In the genomic region with DNA sequence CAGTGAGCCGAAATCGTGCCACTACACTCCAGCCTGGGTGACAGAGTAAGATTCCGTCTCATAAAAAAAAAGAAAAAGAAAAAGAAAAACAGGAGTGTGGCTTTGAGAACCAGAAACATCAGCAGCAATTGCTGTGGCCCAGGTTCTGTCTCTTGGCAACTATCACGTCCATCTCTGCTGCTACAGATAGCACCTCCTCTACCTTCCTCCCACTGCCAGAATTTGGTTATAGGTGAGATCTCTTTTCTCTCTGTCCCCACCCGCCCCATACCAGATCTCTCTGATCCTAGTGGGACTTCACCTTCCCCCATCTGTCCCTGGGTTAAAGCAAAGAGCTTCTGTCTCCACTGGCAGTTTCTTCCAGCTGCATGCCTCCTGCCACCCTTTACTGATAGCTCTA, we compare ENCODE assay signal across 19 cellular contexts. TPM values are rescaled to one million over a fixed set of nuclear protein-coding genes. Genes with fewer than 3 reads are reported as not detected.
DNase-seq lines count a peak whose midpoint lies in the region; ATAC-seq and TF ChIP-seq lines count a peak whose summit lies in the region.
"Had no signal": no experiment of that assay in that cellular context is flagged by ENCODE, and none has a peak within 500 bp of the region (broad histone marks: within the 10 kb centered on the region; RNA-seq: fewer than 3 reads in every experiment).

No MANE protein-coding gene starts in this region.

- H3K79me2 ChIP-seq in SK-N-SH (ENCODE audit: insufficient read depth), result peaks cover 15% of the 10 kb centered on the region

- H4K91ac ChIP-seq in IMR-90 (ENCODE audit: insufficient read depth, low read depth, low read length), result no peak overlapping the region

- dilution Hi-C loops in IMR-90 (cut with HindIII; ENCODE audit: low sequenced_read_pairs, unreplicated experiment), result no loop called here

- H3K9ac ChIP-seq in SK-N-SH (no peak overlapping the region), IMR-90 (ENCODE audit: low read depth, low read length) (no peak overlapping the region)

- no peak overlapping the region for H2AK9ac ChIP-seq in IMR-90 (replicated peaks; ENCODE audit: low read depth, low read length, poor library complexity)

- no peak overlapping the region for H3K4ac ChIP-seq in IMR-90 (ENCODE audit: low read depth, low read length)

- no peak overlapping the region for H3K14ac ChIP-seq in IMR-90 (replicated peaks; ENCODE audit: low read depth, low read length)

- H3K36me3 ChIP-seq in SK-N-SH (replicated peaks in 1 of 2; ENCODE audit: control insufficient read depth in 1 of 2, insufficient read depth in 2 of 2, low read length in 1 of 2) (peaks cover 10 to 13% of the 10 kb centered on the region in 2 experiments), IMR-90 (ENCODE audit: control insufficient read depth, insufficient read depth, low read length) (peaks cover 18% of the 10 kb centered on the region)
- no peaks in the 10 kb centered on the region for H3K36me3 ChIP-seq in naive thymus-derived CD4-positive, alpha-beta T cell (ENCODE audit: control insufficient read depth in 2 of 3, insufficient read depth in 3 of 3, low read length in 3 of 3)
- H3K36me3 ChIP-seq: BE2C had no signal

- H4K8ac ChIP-seq in IMR-90 (ENCODE audit: low read depth in 2 of 2, low read length in 2 of 2), result no peak overlapping the region

- peaks cover 16% of the 10 kb centered on the region for H4K20me1 ChIP-seq in SK-N-SH (ENCODE audit: insufficient read depth)
- peaks cover 28% of the 10 kb centered on the region for H4K20me1 ChIP-seq in IMR-90 (ENCODE audit: insufficient read depth, low read length)

- DNase-seq in SK-N-SH, result no peak
- no peak for DNase-seq in IMR-90
- DNase-seq in naive thymus-derived CD4-positive, alpha-beta T cell, result no peak
- DNase-seq in HUDEP-2 (lab: John Stamatoyannopoulos, UW; ENCODE audit: unreplicated experiment in 76 of 76), result no peak
- DNase-seq: BE2C, HCEC 1CT, KG1, NCI-H1436, NCI-H2029 treated with DMSO at 0.1 percent for 48 hours, NCI-H2171 treated with DMSO at 0.1 percent for 48 hours, NCI-H446 treated with DMSO at 0.1 percent for 48 hours had no signal

- no peak overlapping the region for H3K18ac ChIP-seq in IMR-90 (ENCODE audit: low read depth, low read length)

- H3K4me1 ChIP-seq in SK-N-SH (ENCODE audit: control insufficient read depth in 1 of 2, insufficient read depth in 2 of 2, low read depth in 1 of 2, low read length in 1 of 2), result peaks cover 6 to 13% of the 10 kb centered on the region in 2 experiments; a peak in 2 of 4 replicates
- H3K4me1 ChIP-seq in IMR-90 (ENCODE audit: control insufficient read depth, insufficient read depth, low read length), result peaks cover 9% of the 10 kb centered on the region; the same call in 1 of the 2 replicates
- H3K4me1 ChIP-seq in naive thymus-derived CD4-positive, alpha-beta T cell (ENCODE audit: control insufficient read depth in 2 of 2, insufficient read depth in 2 of 2, low read length in 2 of 2), result peaks cover 7 to 9% of the 10 kb centered on the region in 2 donors
- H3K4me1 ChIP-seq: BE2C had no signal

- H2BK120ac ChIP-seq in IMR-90 (ENCODE audit: low read depth, low read length), result no peak overlapping the region

- no peak overlapping the region for H3K23ac ChIP-seq in IMR-90 (ENCODE audit: low read depth, low read length)

- no peak overlapping the region for H4K5ac ChIP-seq in IMR-90 (ENCODE audit: low read depth, low read length)

- CTCF ChIA-PET in SK-N-SH (lab: Yijun Ruan, JAX) (interaction anchor here (1.1 to 1.4 kb wide), 3 partner anchors 9 to 38 kb away, joined by 3 to 6 read pairs (median 4); no protein-coding TSS in a partner anchor), IMR-90 (lab: Yijun Ruan, JAX) (interaction anchor here (0.6 kb wide), 1 partner anchor 16 kb away, joined by 4 read pairs; no protein-coding TSS in a partner anchor)
- CTCF ChIA-PET in naive thymus-derived CD4-positive, alpha-beta T cell (lab: Charles Lee), result no interaction called here

- H3K9me3 ChIP-seq in SK-N-SH (no peaks in the 10 kb centered on the region), IMR-90 (ENCODE audit: control insufficient read depth, insufficient read depth, low read length) (no peaks in the 10 kb centered on the region)
- no peaks in the 10 kb centered on the region for H3K9me3 ChIP-seq in naive thymus-derived CD4-positive, alpha-beta T cell (ENCODE audit: control insufficient read depth in 2 of 3, low read length in 3 of 3)
- H3K9me3 ChIP-seq: BE2C had no signal

- no peaks in the 10 kb centered on the region for H3K4me1 Mint-ChIP-seq in activated T-helper 17 cell treated with anti-CD3 and anti-CD28 coated beads, Interleukin-2, amount 50 U/mL, for 72 hours
- H3K4me1 Mint-ChIP-seq in naive thymus-derived CD4-positive, alpha-beta T cell, result peaks cover 9 to 21% (median 14%) of the 10 kb centered on the region in 7 donors

- H2AFZ ChIP-seq in SK-N-SH (ENCODE audit: low read depth), result no peak overlapping the region
- no peak overlapping the region for H2AFZ ChIP-seq in IMR-90 (replicated peaks; ENCODE audit: low read length, poor library complexity)

- H3K4me3 ChIP-seq in SK-N-SH (ENCODE audit: low read depth in 2 of 2, low read length in 1 of 2) (no peak overlapping the region), IMR-90 (ENCODE audit: insufficient read depth, low read depth, low read length) (no peak overlapping the region)
- H3K4me3 ChIP-seq in naive thymus-derived CD4-positive, alpha-beta T cell (ENCODE audit: low read length), result no peak overlapping the region

- no peak overlapping the region for H2AK5ac ChIP-seq in IMR-90 (ENCODE audit: low read depth, low read length)

- TF ChIP-seq CTCF in SK-N-SH (IDR thresholded peaks at IDR 0.05) (no peak), IMR-90 (conservative IDR thresholded peaks at IDR 0.05; ENCODE audit: low read depth, low read length) (no peak)

- 91% methylated on average over 5 of the region's 5 CpGs for WGBS in SK-N-SH (ENCODE audit: low lambda C conversion rate)
- WGBS in IMR-90 (ENCODE audit: extremely low coverage in 2 of 2, insufficient read length in 1 of 2), 2 experiments, result no CpG with 5 or more reads among the region's 5 CpGs

- POLR2A ChIA-PET in SK-N-SH (lab: Yijun Ruan, JAX) (no interaction called here), IMR-90 (lab: Charles Lee; ENCODE audit: unreplicated experiment) (no interaction called here)
- POLR2A ChIA-PET in naive thymus-derived CD4-positive, alpha-beta T cell (lab: Charles Lee), result no interaction called here

- no peak overlapping the region for H2BK5ac ChIP-seq in IMR-90 (ENCODE audit: low read depth, low read length, poor library complexity, severe bottlenecking)

- TSS peak; percentile 6 for BruUV-seq in IMR-90 (replicated peaks; lab: Mats Ljungman, UMichigan)

- no peak overlapping the region for H2BK15ac ChIP-seq in IMR-90 (ENCODE audit: low read depth, low read length)

- peaks cover 0 to 25% of the 10 kb centered on the region in 2 experiments; a peak in 2 of 4 replicates for H3K79me1 ChIP-seq in IMR-90 (ENCODE audit: low read depth in 1 of 2, low read length in 2 of 2)

- ATAC-seq in SK-N-SH treated with all-trans-retinoic acid at 6 μM for 48 hours, result no peak
- ATAC-seq in IMR-90 (ENCODE audit: low read depth), result no peak
- no peak for ATAC-seq in activated T-helper 17 cell treated with anti-CD3 and anti-CD28 coated beads, Interleukin-2, amount 50 U/mL, for 72 hours (replicated peaks)
- ATAC-seq in naive thymus-derived CD4-positive, alpha-beta T cell, result peak; percentile 68
- no peak for ATAC-seq in HG03565 (IDR thresholded peaks at IDR 0.05; ENCODE audit: unreplicated experiment)
- ATAC-seq in HG02884 (IDR thresholded peaks at IDR 0.05; ENCODE audit: unreplicated experiment), result no peak
- ATAC-seq: Right ventricle myocardium inferior had no signal

- H3K56ac ChIP-seq in IMR-90 (ENCODE audit: extremely low read depth, insufficient read depth, low read length), result no peak overlapping the region

- no peaks in the 10 kb centered on the region for H3K9me2 ChIP-seq in SK-N-SH

- no peaks in the 10 kb centered on the region for H3K27me3 Mint-ChIP-seq in activated T-helper 17 cell treated with anti-CD3 and anti-CD28 coated beads, Interleukin-2, amount 50 U/mL, for 72 hours
- H3K27me3 Mint-ChIP-seq in naive thymus-derived CD4-positive, alpha-beta T cell, result peaks cover 12 to 47% (median 21%) of the 10 kb centered on the region in 5 donors

- intact Hi-C loops in IMR-90 (cut with micrococcal nuclease), result no loop called here
- intact Hi-C loops in naive thymus-derived CD4-positive, alpha-beta T cell (cut with micrococcal nuclease), result no loop called here

- no peak overlapping the region for H2BK20ac ChIP-seq in IMR-90 (ENCODE audit: low read depth, low read length)

- H3K27me3 ChIP-seq in SK-N-SH (ENCODE audit: insufficient read depth) (no peaks in the 10 kb centered on the region), IMR-90 (ENCODE audit: control insufficient read depth, insufficient read depth, low read length) (no peaks in the 10 kb centered on the region)
- H3K27me3 ChIP-seq in naive thymus-derived CD4-positive, alpha-beta T cell (ENCODE audit: control insufficient read depth in 2 of 2, insufficient read depth in 2 of 2, low read length in 2 of 2), result no peaks in the 10 kb centered on the region
- H3K27me3 ChIP-seq: BE2C had no signal

- H3K27ac ChIP-seq in SK-N-SH (ENCODE audit: low read depth in 2 of 2, low read length in 1 of 2) (no peak overlapping the region), IMR-90 (ENCODE audit: insufficient read depth, low read length) (no peak overlapping the region)
- no peak overlapping the region for H3K27ac ChIP-seq in naive thymus-derived CD4-positive, alpha-beta T cell (ENCODE audit: low read depth, low read length)
- H3K27ac ChIP-seq: 22Rv1 had no signal

- TF ChIP-seq POLR2A in IMR-90 (IDR thresholded peaks at IDR 0.05; ENCODE audit: low read depth, low read length), result no peak

- TF ChIP-seq RAD21 in SK-N-SH (IDR thresholded peaks at IDR 0.05; ENCODE audit: low read length), result no peak
- TF ChIP-seq RAD21 in IMR-90 (IDR thresholded peaks at IDR 0.05; ENCODE audit: low read length), result no peak

- peaks cover 8% of the 10 kb centered on the region for H3K36me3 Mint-ChIP-seq in activated T-helper 17 cell treated with anti-CD3 and anti-CD28 coated beads, Interleukin-2, amount 50 U/mL, for 72 hours (ENCODE audit: low read depth)
- H3K36me3 Mint-ChIP-seq in naive thymus-derived CD4-positive, alpha-beta T cell, result peaks cover 0 to 8% (median 0%) of the 10 kb centered on the region in 5 donors

- no peak for TF ChIP-seq EP300 in SK-N-SH (IDR thresholded peaks at IDR 0.05; ENCODE audit: borderline replicate concordance in 1 of 2, low read depth in 1 of 2, low read length in 1 of 2)

- peak overlapping the region; percentile 54 for H3K27ac Mint-ChIP-seq in activated T-helper 17 cell treated with anti-CD3 and anti-CD28 coated beads, Interleukin-2, amount 50 U/mL, for 72 hours
- no peak overlapping the region for H3K27ac Mint-ChIP-seq in naive thymus-derived CD4-positive, alpha-beta T cell

- in situ Hi-C loops in IMR-90 (cut with MboI; ENCODE audit: low sequenced_read_pairs), result loop anchor here (25.0 kb wide), 1 partner anchor 330 kb away; a partner anchor contains a TSS

- H3K9me3 Mint-ChIP-seq in activated T-helper 17 cell treated with anti-CD3 and anti-CD28 coated beads, Interleukin-2, amount 50 U/mL, for 72 hours, result no peaks in the 10 kb centered on the region
- H3K9me3 Mint-ChIP-seq in naive thymus-derived CD4-positive, alpha-beta T cell, result no peaks in the 10 kb centered on the region

- H3K4me2 ChIP-seq in SK-N-SH (no peak overlapping the region), IMR-90 (ENCODE audit: low read depth, low read length) (no peak overlapping the region)

- peaks cover 17% of the 10 kb centered on the region for H3F3A ChIP-seq in SK-N-SH (replicated peaks; ENCODE audit: insufficient read depth)

- H3K4me3 Mint-ChIP-seq in activated T-helper 17 cell treated with anti-CD3 and anti-CD28 coated beads, Interleukin-2, amount 50 U/mL, for 72 hours, result no peak overlapping the region
- H3K4me3 Mint-ChIP-seq in naive thymus-derived CD4-positive, alpha-beta T cell, result no peak overlapping the region

- peaks cover 10% of the 10 kb centered on the region for H3K9me1 ChIP-seq in IMR-90 (ENCODE audit: insufficient read depth, low read length)

RNA-seq across cellular contexts. Expression of a gene that starts 3.1 kb away (rescaled TPM):
- polyA plus RNA-seq in SK-N-SH (2012; rRNA removed), result 1.3 and 1.9 TPM in 2 replicates
- polyA plus RNA-seq in SK-N-SH (2012; cell fraction: cytosol; rRNA removed), result 1.7 and 1.9 TPM in 2 replicates
- 1.4 and 2.0 TPM in 2 replicates for polyA plus RNA-seq in SK-N-SH (2012; cell fraction: nucleus; rRNA removed)
- 0.72 and 0.83 TPM in 2 replicates for total RNA-seq in IMR-90 (2012; rRNA removed)
- polyA plus RNA-seq in IMR-90 (2012; rRNA removed), result 0.67 and 1.2 TPM in 2 replicates
- 0.49 and 0.75 TPM in 2 replicates for polyA plus RNA-seq in IMR-90 (2012; cell fraction: cytosol; rRNA removed)
- 0.75 and 2.1 TPM in 2 replicates for polyA plus RNA-seq in IMR-90 (2012; cell fraction: nucleus; rRNA removed; ENCODE audit: low replicate concordance)
- 1 to 10 TPM in 1 of 2 donors, under 1 TPM in 1; 0.26 to 1.1 TPM for total RNA-seq in activated T-helper 17 cell treated with anti-CD3 and anti-CD28 coated beads, Interleukin-2, amount 50 U/mL, for 72 hours
- total RNA-seq in naive thymus-derived CD4-positive, alpha-beta T cell, result under 1 TPM in 4 of 5 experiments, not detected in 1; 0.05 to 0.49 (median 0.08) TPM
- polyA plus RNA-seq in naive thymus-derived CD4-positive, alpha-beta T cell, result not detected

RNA-seq across cellular contexts. Expression of a gene that starts 17.4 kb away (rescaled TPM):
- polyA plus RNA-seq in SK-N-SH (2012; rRNA removed), result 7.2 and 9.3 TPM in 2 replicates
- 2.4 and 4.3 TPM in 2 replicates for polyA plus RNA-seq in SK-N-SH (2012; cell fraction: cytosol; rRNA removed)
- polyA plus RNA-seq in SK-N-SH (2012; cell fraction: nucleus; rRNA removed), result 30.4 and 32.0 TPM in 2 replicates
- total RNA-seq in IMR-90 (2012; rRNA removed), result 3.0 and 3.9 TPM in 2 replicates
- 8.4 and 10.4 TPM in 2 replicates for polyA plus RNA-seq in IMR-90 (2012; rRNA removed)
- 4.5 and 7.7 TPM in 2 replicates for polyA plus RNA-seq in IMR-90 (2012; cell fraction: cytosol; rRNA removed)
- 21.3 and 52.6 TPM in 2 replicates for polyA plus RNA-seq in IMR-90 (2012; cell fraction: nucleus; rRNA removed; ENCODE audit: low replicate concordance)
- total RNA-seq in activated T-helper 17 cell treated with anti-CD3 and anti-CD28 coated beads, Interleukin-2, amount 50 U/mL, for 72 hours, result 10 to 100 TPM; 13.2 to 20.2 TPM
- total RNA-seq in naive thymus-derived CD4-positive, alpha-beta T cell, result 10 to 100 TPM; 30.7 to 55.1 (median 38.3) TPM
- 10 to 100 TPM in 1 of 2 donors, 1 to 10 TPM in 1; 9.8 to 25.5 TPM for polyA plus RNA-seq in naive thymus-derived CD4-positive, alpha-beta T cell

RNA-seq across cellular contexts. Expression of a gene that starts 22.4 kb away (rescaled TPM):
- polyA plus RNA-seq in SK-N-SH (2012; rRNA removed) (123 and 149 TPM in 2 replicates), IMR-90 (2012; rRNA removed) (160 and 167 TPM in 2 replicates)
- polyA plus RNA-seq in SK-N-SH (2012; cell fraction: cytosol; rRNA removed), result 54.5 and 84.1 TPM in 2 replicates
- polyA plus RNA-seq in SK-N-SH (2012; cell fraction: nucleus; rRNA removed), result 251 and 315 TPM in 2 replicates
- total RNA-seq in IMR-90 (2012; rRNA removed), result 113 and 141 TPM in 2 replicates
- polyA plus RNA-seq in IMR-90 (2012; cell fraction: cytosol; rRNA removed), result 63.5 and 106 TPM in 2 replicates
- polyA plus RNA-seq in IMR-90 (2012; cell fraction: nucleus; rRNA removed; ENCODE audit: low replicate concordance), result 249 and 303 TPM in 2 replicates
- 100 to 1,000 TPM; 353 to 426 TPM for total RNA-seq in activated T-helper 17 cell treated with anti-CD3 and anti-CD28 coated beads, Interleukin-2, amount 50 U/mL, for 72 hours
- 100 to 1,000 TPM; 388 to 554 (median 460) TPM for total RNA-seq in naive thymus-derived CD4-positive, alpha-beta T cell
- 100 to 1,000 TPM; 167 to 272 TPM for polyA plus RNA-seq in naive thymus-derived CD4-positive, alpha-beta T cell

RNA-seq across cellular contexts. Expression of a gene that starts 35.6 kb away (rescaled TPM):
- polyA plus RNA-seq in SK-N-SH (2012; rRNA removed) (0.16 and 0.26 TPM in 2 replicates), IMR-90 (2012; rRNA removed) (not detected in 2 replicates)
- polyA plus RNA-seq in SK-N-SH (2012; cell fraction: cytosol; rRNA removed), result 0.05 and 0.18 TPM in 2 replicates
- polyA plus RNA-seq in SK-N-SH (2012; cell fraction: nucleus; rRNA removed), result 1.0 and 1.5 TPM in 2 replicates
- total RNA-seq in IMR-90 (2012; rRNA removed), result not detected in 2 replicates
- 0.02 TPM in 1 of 2 replicates, not detected in the other for polyA plus RNA-seq in IMR-90 (2012; cell fraction: cytosol; rRNA removed)
- polyA plus RNA-seq in IMR-90 (2012; cell fraction: nucleus; rRNA removed; ENCODE audit: low replicate concordance), result 0.08 and 0.17 TPM in 2 replicates
- under 1 TPM; 0.45 to 0.85 TPM for total RNA-seq in activated T-helper 17 cell treated with anti-CD3 and anti-CD28 coated beads, Interleukin-2, amount 50 U/mL, for 72 hours
- total RNA-seq in naive thymus-derived CD4-positive, alpha-beta T cell, result 1 to 10 TPM in 1 of 5 experiments, under 1 TPM in 4; 0.27 to 1.4 (median 0.65) TPM
- polyA plus RNA-seq in naive thymus-derived CD4-positive, alpha-beta T cell, result not detected
- polyA plus RNA-seq: AG04450 had no signal

RNA-seq across cellular contexts. Expression of a gene that starts 54.8 kb away (rescaled TPM):
- polyA plus RNA-seq in SK-N-SH (2012; rRNA removed) (380 and 392 TPM in 2 replicates), IMR-90 (2012; rRNA removed) (90.2 and 94.3 TPM in 2 replicates)
- polyA plus RNA-seq in SK-N-SH (2012; cell fraction: cytosol; rRNA removed), result 248 and 316 TPM in 2 replicates
- polyA plus RNA-seq in SK-N-SH (2012; cell fraction: nucleus; rRNA removed), result 275 and 299 TPM in 2 replicates
- 11.7 and 15.6 TPM in 2 replicates for total RNA-seq in IMR-90 (2012; rRNA removed)
- 104 and 232 TPM in 2 replicates for polyA plus RNA-seq in IMR-90 (2012; cell fraction: cytosol; rRNA removed)
- polyA plus RNA-seq in IMR-90 (2012; cell fraction: nucleus; rRNA removed; ENCODE audit: low replicate concordance), result 61.8 and 102 TPM in 2 replicates
- total RNA-seq in activated T-helper 17 cell treated with anti-CD3 and anti-CD28 coated beads, Interleukin-2, amount 50 U/mL, for 72 hours, result not detected
- total RNA-seq in naive thymus-derived CD4-positive, alpha-beta T cell, result 10 to 100 TPM in 1 of 5 experiments, 1 to 10 TPM in 3, not detected in 1; 1.5 to 12.1 (median 4.9) TPM
- polyA plus RNA-seq in naive thymus-derived CD4-positive, alpha-beta T cell, result 1 to 10 TPM; 4.6 to 8.9 TPM
- total RNA-seq: M059J had no signal
